ENCODE assay signal across 27 cellular contexts in the genomic region with DNA sequence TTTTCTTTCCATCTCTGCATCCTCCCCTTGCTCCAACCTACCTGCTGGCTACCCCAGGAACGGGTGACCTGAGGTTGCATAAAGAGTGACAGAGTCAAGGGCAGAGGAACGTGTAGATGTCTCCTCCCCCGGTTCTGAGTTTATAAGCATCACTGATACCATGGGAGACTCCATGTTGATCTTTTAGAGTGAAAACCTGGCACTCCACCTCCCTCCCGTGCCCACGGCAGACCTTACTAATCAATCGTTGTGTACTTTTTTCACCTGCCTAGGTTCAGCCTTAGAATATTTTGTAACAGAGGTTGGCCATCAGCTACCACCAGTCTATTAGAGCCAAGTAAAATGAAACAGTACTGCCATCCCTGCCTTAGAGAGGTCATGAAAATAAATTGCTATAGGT. TPM values are rescaled to one million over a fixed set of nuclear protein-coding genes. Genes with fewer than 3 reads are reported as not detected.
DNase-seq lines count a peak whose midpoint lies in the region; ATAC-seq and TF ChIP-seq lines count a peak whose summit lies in the region.
"Had no signal": no experiment of that assay in that cellular context is flagged by ENCODE, and none has a peak within 500 bp of the region (broad histone marks: within the 10 kb centered on the region; RNA-seq: fewer than 3 reads in every experiment).

No MANE protein-coding gene starts in this region.

- no peak for ATAC-seq in naive thymus-derived CD4-positive, alpha-beta T cell
- no peak for ATAC-seq in GM18502 (IDR thresholded peaks at IDR 0.05; ENCODE audit: poor library complexity, unreplicated experiment)
- ATAC-seq: GM12878 had no signal

- intact Hi-C loops in naive thymus-derived CD4-positive, alpha-beta T cell (cut with micrococcal nuclease), result no loop called here

- H3K4me2 ChIP-seq in neural progenitor cell, result peak overlapping the region; percentile 73
- H3K4me2 ChIP-seq: BLaER1 had no signal

- DNase-seq in left kidney (ENCODE audit: low read depth, low spot score), result peak; percentile 50
- DNase-seq in neural progenitor cell (ENCODE audit: low spot score), result no peak
- DNase-seq in naive thymus-derived CD4-positive, alpha-beta T cell, result no peak
- no peak for DNase-seq in stimulated activated CD4-positive, alpha-beta T cell treated with anti-CD3 and anti-CD28 coated beads, Interleukin-2, amount 100 ng/mL, for 48 hours
- DNase-seq: 8988T; ACHN; BE2C; C1 segment of cervical spinal cord; CD4-positive, alpha-beta memory T cell; CD4-positive, CD25-positive, alpha-beta regulatory T cell; CD8-positive, alpha-beta memory T cell; COR-L47; DMS 273 treated with DMSO at 0.1 percent for 48 hours; DMS153; DMS53; DMS79; DND-41; EL; GDM1 had no signal

- peaks cover 38% of the 10 kb centered on the region for H3F3A ChIP-seq in neural progenitor cell (ENCODE audit: low read depth)

- POLR2A ChIA-PET in naive thymus-derived CD4-positive, alpha-beta T cell (lab: Charles Lee), result no interaction called here

- no peak overlapping the region for H2AFZ ChIP-seq in neural progenitor cell (replicated peaks)

- no peaks in the 10 kb centered on the region for H4K20me1 ChIP-seq in neural progenitor cell (ENCODE audit: low read depth)
- H4K20me1 ChIP-seq: BLaER1 had no signal

- H3K9me3 ChIP-seq in neural progenitor cell (ENCODE audit: low read depth), result no peaks in the 10 kb centered on the region
- H3K9me3 ChIP-seq in naive thymus-derived CD4-positive, alpha-beta T cell (ENCODE audit: control insufficient read depth in 2 of 3, low read length in 3 of 3), result peaks cover 0 to 4% (median 0%) of the 10 kb centered on the region in 3 experiments
- H3K9me3 ChIP-seq: BE2C had no signal

- H3K27me3 ChIP-seq in neural progenitor cell, result no peaks in the 10 kb centered on the region
- no peaks in the 10 kb centered on the region for H3K27me3 ChIP-seq in naive thymus-derived CD4-positive, alpha-beta T cell (ENCODE audit: control insufficient read depth in 2 of 2, insufficient read depth in 2 of 2, low read length in 2 of 2)
- H3K27me3 ChIP-seq: BE2C, BLaER1 had no signal

- no peak overlapping the region for H3K4me3 ChIP-seq in neural progenitor cell
- no peak overlapping the region for H3K4me3 ChIP-seq in naive thymus-derived CD4-positive, alpha-beta T cell (ENCODE audit: low read length)
- H3K4me3 ChIP-seq: BLaER1, GM12878 had no signal

- H3K36me3 ChIP-seq in neural progenitor cell, result no peaks in the 10 kb centered on the region
- no peaks in the 10 kb centered on the region for H3K36me3 ChIP-seq in naive thymus-derived CD4-positive, alpha-beta T cell (ENCODE audit: control insufficient read depth in 2 of 3, insufficient read depth in 3 of 3, low read length in 3 of 3)
- H3K36me3 ChIP-seq: BE2C, BLaER1 had no signal

- no peaks in the 10 kb centered on the region for H3K9me3 Mint-ChIP-seq in neural progenitor cell
- H3K9me3 Mint-ChIP-seq in naive thymus-derived CD4-positive, alpha-beta T cell, result peaks cover 0 to 7% (median 1%) of the 10 kb centered on the region in 11 donors

- H3K4me1 ChIP-seq in neural progenitor cell, result peaks cover 52% of the 10 kb centered on the region
- no peaks in the 10 kb centered on the region for H3K4me1 ChIP-seq in naive thymus-derived CD4-positive, alpha-beta T cell (ENCODE audit: control insufficient read depth in 2 of 2, insufficient read depth in 2 of 2, low read length in 2 of 2)

- H3K4me3 Mint-ChIP-seq in neural progenitor cell, result no peak overlapping the region
- no peak overlapping the region for H3K4me3 Mint-ChIP-seq in naive thymus-derived CD4-positive, alpha-beta T cell
- H3K4me3 Mint-ChIP-seq: CD4-positive, alpha-beta memory T cell; CD4-positive, CD25-positive, alpha-beta regulatory T cell; CD8-positive, alpha-beta memory T cell had no signal

- CTCF ChIA-PET in naive thymus-derived CD4-positive, alpha-beta T cell (lab: Charles Lee), result no interaction called here

- H3K79me2 ChIP-seq in neural progenitor cell (ENCODE audit: low read depth), result no peaks in the 10 kb centered on the region

- H3K27ac Mint-ChIP-seq in neural progenitor cell, result peak overlapping the region; percentile 9
- no peak overlapping the region for H3K27ac Mint-ChIP-seq in naive thymus-derived CD4-positive, alpha-beta T cell
- H3K27ac Mint-ChIP-seq: CD4-positive, alpha-beta memory T cell; CD8-positive, alpha-beta memory T cell had no signal

- H3K36me3 Mint-ChIP-seq in neural progenitor cell, result peaks cover 1% of the 10 kb centered on the region
- peaks cover 0 to 14% (median 3%) of the 10 kb centered on the region in 5 donors for H3K36me3 Mint-ChIP-seq in naive thymus-derived CD4-positive, alpha-beta T cell
- H3K36me3 Mint-ChIP-seq: CD14-positive monocyte had no signal

- H3K27me3 Mint-ChIP-seq in neural progenitor cell (ENCODE audit: insufficient read depth, low read depth), result peaks cover 9% of the 10 kb centered on the region
- peaks cover 7 to 42% (median 28%) of the 10 kb centered on the region in 5 donors for H3K27me3 Mint-ChIP-seq in naive thymus-derived CD4-positive, alpha-beta T cell

- peaks cover 49% of the 10 kb centered on the region for H3K4me1 Mint-ChIP-seq in neural progenitor cell
- no peaks in the 10 kb centered on the region for H3K4me1 Mint-ChIP-seq in naive thymus-derived CD4-positive, alpha-beta T cell
- H3K4me1 Mint-ChIP-seq: CD14-positive monocyte; CD4-positive, alpha-beta memory T cell; CD8-positive, alpha-beta memory T cell had no signal

- H3K27ac ChIP-seq in neural progenitor cell, result no peak overlapping the region
- no peak overlapping the region for H3K27ac ChIP-seq in naive thymus-derived CD4-positive, alpha-beta T cell (ENCODE audit: low read depth, low read length)
- H3K27ac ChIP-seq: BLaER1 had no signal

- TF ChIP-seq CTCF in neural progenitor cell (IDR thresholded peaks at IDR 0.05), result no peak

- no peak overlapping the region for H3K9ac ChIP-seq in neural progenitor cell
- H3K9ac ChIP-seq: BLaER1 had no signal

RNA-seq across cellular contexts. Expression of a gene that starts 24.6 kb away (rescaled TPM):
- total RNA-seq in neural progenitor cell (ENCODE audit: low replicate concordance), result 1.0 and 3.1 TPM in 2 replicates
- not detected for total RNA-seq in naive thymus-derived CD4-positive, alpha-beta T cell
- not detected for polyA plus RNA-seq in naive thymus-derived CD4-positive, alpha-beta T cell
- total RNA-seq: A673; CD4-positive, alpha-beta memory T cell; CD4-positive, CD25-positive, alpha-beta regulatory T cell; CD8-positive, alpha-beta memory T cell; Daoy; G401; GM12878 had no signal
- polyA plus RNA-seq: AG04450; CD14-positive monocyte; CD4-positive, alpha-beta memory T cell; CD4-positive, CD25-positive, alpha-beta regulatory T cell; CD8-positive, alpha-beta memory T cell; GM12878 had no signal
